16 cellular contexts compared by ENCODE assay signal in genomic region chr4:106421441-106422296, GRCh38. TPM values are rescaled to one million over a fixed set of nuclear protein-coding genes. Genes with fewer than 3 reads are reported as not detected.
DNase-seq lines count a peak whose midpoint lies in the region; ATAC-seq and TF ChIP-seq lines count a peak whose summit lies in the region.
"Had no signal": no experiment of that assay in that cellular context is flagged by ENCODE, and none has a peak within 500 bp of the region (broad histone marks: within the 10 kb centered on the region; RNA-seq: fewer than 3 reads in every experiment).

No MANE protein-coding gene starts in this region.

- DNase-seq in GM03348 (ENCODE audit: low spot score): peak; percentile 51
- peak; percentile 17 for DNase-seq in SK-N-DZ (ENCODE audit: low spot score)
- DNase-seq in fibroblast of the conjunctiva (ENCODE audit: low read depth): peak; percentile 6
- peak; percentile 48 for DNase-seq in renal cortical epithelial cell (ENCODE audit: low read depth)
- no peak for DNase-seq in activated naive CD4-positive, alpha-beta T cell treated with anti-CD3 and anti-CD28 coated beads, Interleukin-2, amount 10 ng/mL, durations not matched to agents 7 days and 5 days
- no peak for DNase-seq in activated CD4-positive, alpha-beta T cell treated with anti-CD3 and anti-CD28 coated beads, Interleukin-2, amount 10 ng/mL, durations not matched to agents 24 days and 14 days
- DNase-seq: activated T-cell treated with anti-CD3 and anti-CD28 coated beads, Interleukin-2, amount 50 U/mL, for 4 hours; CD4-positive, alpha-beta memory T cell; effector CD8-positive, alpha-beta T cell; left cardiac atrium; naive thymus-derived CD4-positive, alpha-beta T cell; stimulated activated CD4-positive, alpha-beta T cell treated with anti-CD3 and anti-CD28 coated beads, Interleukin-2, amount 100 ng/mL, for 48 hours had no signal

- no peak overlapping the region for H3K27ac ChIP-seq in gastroesophageal sphincter
- H3K27ac ChIP-seq: ascending aorta had no signal

- 25 to 65% methylated on average over 4 of the region's 4 CpGs for WGBS in gastroesophageal sphincter (ENCODE audit: low coverage in 1 of 2), 2 donors

- H3K27ac Mint-ChIP-seq in activated naive CD4-positive, alpha-beta T cell treated with anti-CD3 and anti-CD28 coated beads, Interleukin-2, amount 10 ng/mL, durations not matched to agents 7 days and 5 days: no peak overlapping the region
- H3K27ac Mint-ChIP-seq in activated CD4-positive, alpha-beta T cell treated with anti-CD3 and anti-CD28 coated beads, Interleukin-2, amount 10 ng/mL, durations not matched to agents 24 days and 14 days: no peak overlapping the region
- H3K27ac Mint-ChIP-seq: CD4-positive, alpha-beta memory T cell; naive thymus-derived CD4-positive, alpha-beta T cell had no signal

- no peak for TF ChIP-seq EP300 in gastroesophageal sphincter (IDR thresholded peaks at IDR 0.05)

- intact Hi-C loops in activated CD4-positive, alpha-beta T cell treated with anti-CD3 and anti-CD28 coated beads, Interleukin-2, amount 10 ng/mL, durations not matched to agents 24 days and 14 days (cut with micrococcal nuclease): no loop called here

- CTCF ChIA-PET in activated naive CD4-positive, alpha-beta T cell treated with anti-CD3 and anti-CD28 coated beads, Interleukin-2, amount 10 ng/mL, durations not matched to agents 7 days and 5 days (lab: Charles Lee): interaction anchor here (0.7 kb wide), 1 partner anchor 1176 kb away, joined by 4 read pairs; no protein-coding TSS in a partner anchor

- no peak overlapping the region for H3K4me3 ChIP-seq in gastroesophageal sphincter
- H3K4me3 ChIP-seq: ascending aorta had no signal

- H3K36me3 Mint-ChIP-seq in activated naive CD4-positive, alpha-beta T cell treated with anti-CD3 and anti-CD28 coated beads, Interleukin-2, amount 10 ng/mL, durations not matched to agents 7 days and 5 days: no peaks in the 10 kb centered on the region
- H3K36me3 Mint-ChIP-seq in activated CD4-positive, alpha-beta T cell treated with anti-CD3 and anti-CD28 coated beads, Interleukin-2, amount 10 ng/mL, durations not matched to agents 24 days and 14 days (ENCODE audit: low read depth): no peaks in the 10 kb centered on the region
- H3K36me3 Mint-ChIP-seq: CD4-positive, alpha-beta memory T cell; naive thymus-derived CD4-positive, alpha-beta T cell had no signal

- no peak for TF ChIP-seq POLR2A in gastroesophageal sphincter (IDR thresholded peaks at IDR 0.05)

- H3K27me3 Mint-ChIP-seq in activated naive CD4-positive, alpha-beta T cell treated with anti-CD3 and anti-CD28 coated beads, Interleukin-2, amount 10 ng/mL, durations not matched to agents 7 days and 5 days: no peaks in the 10 kb centered on the region
- no peaks in the 10 kb centered on the region for H3K27me3 Mint-ChIP-seq in activated CD4-positive, alpha-beta T cell treated with anti-CD3 and anti-CD28 coated beads, Interleukin-2, amount 10 ng/mL, durations not matched to agents 24 days and 14 days

- no peaks in the 10 kb centered on the region for H3K4me1 Mint-ChIP-seq in activated naive CD4-positive, alpha-beta T cell treated with anti-CD3 and anti-CD28 coated beads, Interleukin-2, amount 10 ng/mL, durations not matched to agents 7 days and 5 days
- H3K4me1 Mint-ChIP-seq in activated CD4-positive, alpha-beta T cell treated with anti-CD3 and anti-CD28 coated beads, Interleukin-2, amount 10 ng/mL, durations not matched to agents 24 days and 14 days: no peaks in the 10 kb centered on the region
- H3K4me1 Mint-ChIP-seq: CD4-positive, alpha-beta memory T cell; naive thymus-derived CD4-positive, alpha-beta T cell had no signal

- no peak for TF ChIP-seq CTCF in gastroesophageal sphincter (IDR thresholded peaks at IDR 0.05)

- ATAC-seq in HG02588 (IDR thresholded peaks at IDR 0.05; ENCODE audit: unreplicated experiment) (no peak), gastroesophageal sphincter (no peak)
- ATAC-seq: activated T-cell treated with anti-CD3 and anti-CD28 coated beads, Interleukin-2, amount 50 U/mL, for 4 hours; naive thymus-derived CD4-positive, alpha-beta T cell had no signal

- no peaks in the 10 kb centered on the region for H3K9me3 Mint-ChIP-seq in activated naive CD4-positive, alpha-beta T cell treated with anti-CD3 and anti-CD28 coated beads, Interleukin-2, amount 10 ng/mL, durations not matched to agents 7 days and 5 days
- H3K9me3 Mint-ChIP-seq in activated CD4-positive, alpha-beta T cell treated with anti-CD3 and anti-CD28 coated beads, Interleukin-2, amount 10 ng/mL, durations not matched to agents 24 days and 14 days: no peaks in the 10 kb centered on the region
- H3K9me3 Mint-ChIP-seq: activated T-cell treated with anti-CD3 and anti-CD28 coated beads, Interleukin-2, amount 50 U/mL, for 4 hours had no signal

- no peaks in the 10 kb centered on the region for H3K36me3 ChIP-seq in gastroesophageal sphincter
- H3K36me3 ChIP-seq: ascending aorta had no signal

- H3K9me3 ChIP-seq in gastroesophageal sphincter: no peaks in the 10 kb centered on the region
- H3K9me3 ChIP-seq: ascending aorta had no signal

- H3K27me3 ChIP-seq in gastroesophageal sphincter: no peaks in the 10 kb centered on the region
- H3K27me3 ChIP-seq: ascending aorta had no signal

- H3K4me1 ChIP-seq in gastroesophageal sphincter: no peaks in the 10 kb centered on the region
- H3K4me1 ChIP-seq: ascending aorta had no signal

- H3K4me3 Mint-ChIP-seq in activated naive CD4-positive, alpha-beta T cell treated with anti-CD3 and anti-CD28 coated beads, Interleukin-2, amount 10 ng/mL, durations not matched to agents 7 days and 5 days: no peak overlapping the region
- H3K4me3 Mint-ChIP-seq in activated CD4-positive, alpha-beta T cell treated with anti-CD3 and anti-CD28 coated beads, Interleukin-2, amount 10 ng/mL, durations not matched to agents 24 days and 14 days: no peak overlapping the region
- H3K4me3 Mint-ChIP-seq: activated T-cell treated with anti-CD3 and anti-CD28 coated beads, Interleukin-2, amount 50 U/mL, for 4 hours; naive thymus-derived CD4-positive, alpha-beta T cell had no signal

RNA-seq across cellular contexts. Expression of gene GIMD1, which starts 53.1 kb away (rescaled TPM):
- not detected in 2 replicates for polyA plus RNA-seq in SK-N-DZ (2014; cell fraction: cytosol; rRNA removed)
- not detected in 2 replicates for polyA plus RNA-seq in SK-N-DZ (2014; cell fraction: nucleus; rRNA removed)
- not detected in 2 replicates for total RNA-seq in renal cortical epithelial cell
- not detected for total RNA-seq in gastroesophageal sphincter
- not detected in 2 replicates for total RNA-seq in activated CD4-positive, alpha-beta T cell treated with anti-CD3 and anti-CD28 coated beads, Interleukin-2, amount 10 ng/mL, durations not matched to agents 24 days and 14 days
- total RNA-seq: activated T-cell treated with anti-CD3 and anti-CD28 coated beads, Interleukin-2, amount 50 U/mL, for 4 hours; ascending aorta; CD4-positive, alpha-beta memory T cell; left cardiac atrium; naive thymus-derived CD4-positive, alpha-beta T cell; ureter had no signal
- polyA plus RNA-seq: CD4-positive, alpha-beta memory T cell; naive thymus-derived CD4-positive, alpha-beta T cell had no signal

Comparison
In these comparisons a context has a peak if more than half of its experiments do, and no peak if none do; other contexts are left out.
1. DNase-seq: peak in GM03348 (single experiment), SK-N-DZ (single experiment), fibroblast of the conjunctiva (single experiment) and renal cortical epithelial cell (single experiment); none in activated naive CD4-positive, alpha-beta T cell treated with anti-CD3 and anti-CD28 coated beads, Interleukin-2, amount 10 ng/mL, durations not matched to agents 7 days and 5 days (single experiment) and activated CD4-positive, alpha-beta T cell treated with anti-CD3 and anti-CD28 coated beads, Interleukin-2, amount 10 ng/mL, durations not matched to agents 24 days and 14 days (single experiment).